Comparison of ENCODE assay signal across 9 cellular contexts in genomic region chr4:123671633-123672404, GRCh38.
DNase-seq lines count a peak whose midpoint lies in the region; ATAC-seq lines count a peak whose summit lies in the region.
"Had no signal": no experiment of that assay in that cellular context is flagged by ENCODE, and none has a peak within 500 bp of the region (broad histone marks: within the 10 kb centered on the region; RNA-seq: fewer than 3 reads in every experiment).

No MANE protein-coding gene starts in this region.

- no peaks in the 10 kb centered on the region for H3K9me3 Mint-ChIP-seq in activated CD4-positive, alpha-beta memory T cell treated with anti-CD3 and anti-CD28 coated beads, Interleukin-2, amount 10 ng/mL, durations not matched to agents 7 days and 5 days
- no peaks in the 10 kb centered on the region for H3K9me3 Mint-ChIP-seq in stimulated activated naive CD8-positive, alpha-beta T cell treated with anti-CD3 and anti-CD28 coated beads, Interleukin-15, Interleukin-2, amounts not matched to agents 100 ng/mL and 50 ng/mL, for 24 hours
- H3K9me3 Mint-ChIP-seq: dendritic cell treated with granulocyte-macrophage colony-stimulating factor and Interleukin-4, amounts not matched to agents 40 ng/mL and 50 ng/mL, for 4 days had no signal

- H3K4me3 Mint-ChIP-seq in activated CD4-positive, alpha-beta memory T cell treated with anti-CD3 and anti-CD28 coated beads, Interleukin-2, amount 10 ng/mL, durations not matched to agents 7 days and 5 days, result no peak overlapping the region
- H3K4me3 Mint-ChIP-seq in stimulated activated naive CD8-positive, alpha-beta T cell treated with anti-CD3 and anti-CD28 coated beads, Interleukin-15, Interleukin-2, amounts not matched to agents 100 ng/mL and 50 ng/mL, for 24 hours, result no peak overlapping the region
- H3K4me3 Mint-ChIP-seq: dendritic cell treated with granulocyte-macrophage colony-stimulating factor and Interleukin-4, amounts not matched to agents 40 ng/mL and 50 ng/mL, for 4 days had no signal

- DNase-seq in activated naive CD4-positive, alpha-beta T cell treated with Interleukin-2 at 50 U/mL for 16 hours, result peak; percentile 21
- no peak for DNase-seq in activated naive CD4-positive, alpha-beta T cell (lab: John Stamatoyannopoulos, UW)
- DNase-seq in activated CD4-positive, alpha-beta memory T cell treated with anti-CD3 and anti-CD28 coated beads, Interleukin-2, amount 10 ng/mL, durations not matched to agents 7 days and 5 days, result peak; percentile 25
- DNase-seq in NCI-H2196 (lab: John Stamatoyannopoulos, UW; ENCODE audit: unreplicated experiment) (no peak), left cardiac atrium (no peak), NCI-H446 treated with DMSO at 0.1 percent for 48 hours (lab: John Stamatoyannopoulos, UW) (no peak)

- H3K27ac Mint-ChIP-seq in activated CD4-positive, alpha-beta memory T cell treated with anti-CD3 and anti-CD28 coated beads, Interleukin-2, amount 10 ng/mL, durations not matched to agents 7 days and 5 days, result no peak overlapping the region
- H3K27ac Mint-ChIP-seq in stimulated activated naive CD8-positive, alpha-beta T cell treated with anti-CD3 and anti-CD28 coated beads, Interleukin-15, Interleukin-2, amounts not matched to agents 100 ng/mL and 50 ng/mL, for 24 hours, result peak overlapping the region; percentile 56
- H3K27ac Mint-ChIP-seq: dendritic cell treated with granulocyte-macrophage colony-stimulating factor and Interleukin-4, amounts not matched to agents 40 ng/mL and 50 ng/mL, for 4 days had no signal

- peaks cover 24% of the 10 kb centered on the region for H3K4me1 Mint-ChIP-seq in activated CD4-positive, alpha-beta memory T cell treated with anti-CD3 and anti-CD28 coated beads, Interleukin-2, amount 10 ng/mL, durations not matched to agents 7 days and 5 days
- H3K4me1 Mint-ChIP-seq in stimulated activated naive CD8-positive, alpha-beta T cell treated with anti-CD3 and anti-CD28 coated beads, Interleukin-15, Interleukin-2, amounts not matched to agents 100 ng/mL and 50 ng/mL, for 24 hours (ENCODE audit: low read depth), result peaks cover 26% of the 10 kb centered on the region

- intact Hi-C loops in left cardiac atrium (cut with DNase I), result no loop called here

- ATAC-seq in HG02981 (IDR thresholded peaks at IDR 0.05; ENCODE audit: unreplicated experiment), result peak; percentile 93
- ATAC-seq in left cardiac atrium, result no peak

- peaks cover 6% of the 10 kb centered on the region for H3K36me3 Mint-ChIP-seq in activated CD4-positive, alpha-beta memory T cell treated with anti-CD3 and anti-CD28 coated beads, Interleukin-2, amount 10 ng/mL, durations not matched to agents 7 days and 5 days (ENCODE audit: low read depth)
- no peaks in the 10 kb centered on the region for H3K36me3 Mint-ChIP-seq in stimulated activated naive CD8-positive, alpha-beta T cell treated with anti-CD3 and anti-CD28 coated beads, Interleukin-15, Interleukin-2, amounts not matched to agents 100 ng/mL and 50 ng/mL, for 24 hours (ENCODE audit: low read depth)

- peaks cover 30% of the 10 kb centered on the region for H3K27me3 Mint-ChIP-seq in activated CD4-positive, alpha-beta memory T cell treated with anti-CD3 and anti-CD28 coated beads, Interleukin-2, amount 10 ng/mL, durations not matched to agents 7 days and 5 days
- H3K27me3 Mint-ChIP-seq in stimulated activated naive CD8-positive, alpha-beta T cell treated with anti-CD3 and anti-CD28 coated beads, Interleukin-15, Interleukin-2, amounts not matched to agents 100 ng/mL and 50 ng/mL, for 24 hours, result peaks cover 75% of the 10 kb centered on the region

- CTCF ChIA-PET in activated CD4-positive, alpha-beta memory T cell treated with anti-CD3 and anti-CD28 coated beads, Interleukin-2, amount 10 ng/mL, durations not matched to agents 7 days and 5 days (lab: Charles Lee), result interaction anchor here (0.9 to 1.5 kb wide), 2 partner anchors 10 to 12 kb away, joined by 3 to 6 read pairs; no protein-coding TSS in a partner anchor

- POLR2A ChIA-PET in activated CD4-positive, alpha-beta memory T cell treated with anti-CD3 and anti-CD28 coated beads, Interleukin-2, amount 10 ng/mL, durations not matched to agents 7 days and 5 days (lab: Charles Lee), result interaction anchor here (1.1 kb wide), 1 partner anchor 272 kb away, joined by 3 read pairs; no protein-coding TSS in a partner anchor

Comparison
In these comparisons a context has a peak if more than half of its experiments do, and no peak if none do; other contexts are left out.
1. DNase-seq: peak in activated naive CD4-positive, alpha-beta T cell treated with Interleukin-2 at 50 U/mL for 16 hours (single experiment) and activated CD4-positive, alpha-beta memory T cell treated with anti-CD3 and anti-CD28 coated beads, Interleukin-2, amount 10 ng/mL, durations not matched to agents 7 days and 5 days (single experiment); none in activated naive CD4-positive, alpha-beta T cell (0 of 4), NCI-H2196 (single experiment), left cardiac atrium (single experiment) and NCI-H446 treated with DMSO at 0.1 percent for 48 hours (single experiment).